In genomic region chr3:132722165-132723023, GRCh38 we compare ENCODE assay signal across 1 cellular context.
TF ChIP-seq lines count a peak whose summit lies in the region.

Gene NPHP3 (minus strand): TSS chr3:132722409. CDS start chr3:132722355, 54 bp downstream.

TF ChIP-seq in HepG2, 621 proteins besides CTCF, POLR2A, EP300 and RAD21 (continued from another document and continues in another):
- TF ChIP-seq, protein P1, sequence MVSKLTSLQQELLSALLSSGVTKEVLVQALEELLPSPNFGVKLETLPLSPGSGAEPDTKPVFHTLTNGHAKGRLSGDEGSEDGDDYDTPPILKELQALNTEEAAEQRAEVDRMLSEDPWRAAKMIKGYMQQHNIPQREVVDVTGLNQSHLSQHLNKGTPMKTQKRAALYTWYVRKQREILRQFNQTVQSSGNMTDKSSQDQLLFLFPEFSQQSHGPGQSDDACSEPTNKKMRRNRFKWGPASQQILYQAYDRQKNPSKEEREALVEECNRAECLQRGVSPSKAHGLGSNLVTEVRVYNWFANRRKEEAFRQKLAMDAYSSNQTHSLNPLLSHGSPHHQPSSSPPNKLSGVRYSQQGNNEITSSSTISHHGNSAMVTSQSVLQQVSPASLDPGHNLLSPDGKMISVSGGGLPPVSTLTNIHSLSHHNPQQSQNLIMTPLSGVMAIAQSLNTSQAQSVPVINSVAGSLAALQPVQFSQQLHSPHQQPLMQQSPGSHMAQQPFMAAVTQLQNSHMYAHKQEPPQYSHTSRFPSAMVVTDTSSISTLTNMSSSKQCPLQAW (CRISPR knock-in tag; IDR thresholded peaks at IDR 0.05), result peak; percentile 43; the same call in 1 of the 2 replicates
- TF ChIP-seq POGZ (CRISPR knock-in tag; IDR thresholded peaks at IDR 0.05) (peak; percentile 48; the same call in 1 of the 2 replicates), NRL (CRISPR knock-in tag; IDR thresholded peaks at IDR 0.05; ENCODE audit: borderline replicate concordance) (no peak), DRAP1 (CRISPR knock-in tag; IDR thresholded peaks at IDR 0.05) (peak; percentile 44; the same call in 1 of the 2 replicates), ZMYM4 (CRISPR knock-in tag; IDR thresholded peaks at IDR 0.05) (peak; percentile 62), MTA3 (CRISPR knock-in tag; IDR thresholded peaks at IDR 0.05) (no peak), SNAPC4 (CRISPR knock-in tag; IDR thresholded peaks at IDR 0.05) (no peak), TFDP1 (CRISPR knock-in tag; IDR thresholded peaks at IDR 0.05; ENCODE audit: borderline replicate concordance) (peak; percentile 15; the same call in 1 of the 2 replicates), MBD4 (IDR thresholded peaks at IDR 0.05; ENCODE audit: borderline replicate concordance, low read length) (no peak), JARID2 (CRISPR knock-in tag; IDR thresholded peaks at IDR 0.05; ENCODE audit: insufficient replicate concordance) (peak; percentile 72), ZSCAN29 (CRISPR knock-in tag; conservative IDR thresholded peaks at IDR 0.05) (0 out of 2 replicates have a peak, but pooled peaks have one; percentile 45), ZFY (CRISPR knock-in tag; IDR thresholded peaks at IDR 0.05) (peak; percentile 92), ZNF841 (CRISPR knock-in tag; IDR thresholded peaks at IDR 0.05; ENCODE audit: borderline replicate concordance) (peak; percentile 78; the same call in 1 of the 2 replicates), CREM (IDR thresholded peaks at IDR 0.05) (no peak), CREM (CRISPR knock-in tag; IDR thresholded peaks at IDR 0.05) (no peak), MZF1 (CRISPR knock-in tag; IDR thresholded peaks at IDR 0.05; ENCODE audit: borderline replicate concordance) (no peak), HOXA9 (CRISPR knock-in tag; IDR thresholded peaks at IDR 0.05; ENCODE audit: borderline replicate concordance) (peak; percentile 66; the same call in 1 of the 2 replicates), NFE2 (CRISPR knock-in tag; IDR thresholded peaks at IDR 0.05) (no peak), MAZ (IDR thresholded peaks at IDR 0.05; ENCODE audit: borderline replicate concordance, low read depth, low read length) (no peak), MAZ (CRISPR knock-in tag; IDR thresholded peaks at IDR 0.05; ENCODE audit: low read depth) (peak; percentile 70; the same call in 1 of the 2 replicates), SP1 (IDR thresholded peaks at IDR 0.05) (no peak), SP1 (CRISPR knock-in tag; IDR thresholded peaks at IDR 0.05) (peak; percentile 63), TOPORS (CRISPR knock-in tag; IDR thresholded peaks at IDR 0.05) (0 out of 2 replicates have a peak, but pooled peaks have one; percentile 72), ZSCAN21 (CRISPR knock-in tag; IDR thresholded peaks at IDR 0.05; ENCODE audit: borderline replicate concordance) (peak; percentile 79), SAFB2 (CRISPR knock-in tag; IDR thresholded peaks at IDR 0.05; ENCODE audit: borderline replicate concordance, low read depth) (0 out of 2 replicates have a peak, but pooled peaks have one; percentile 48), SAP130 (CRISPR knock-in tag; IDR thresholded peaks at IDR 0.05; ENCODE audit: low read depth) (peak; percentile 50; the same call in 1 of the 2 replicates), ZMYM3 (CRISPR knock-in tag; IDR thresholded peaks at IDR 0.05) (0 out of 2 replicates have a peak, but pooled peaks have one; percentile 30), ZNF276 (CRISPR knock-in tag; IDR thresholded peaks at IDR 0.05; ENCODE audit: low read depth) (peak; percentile 89; the same call in 1 of the 2 replicates), ZNF879 (CRISPR knock-in tag; IDR thresholded peaks at IDR 0.05) (no peak), RBFOX2 (IDR thresholded peaks at IDR 0.05; ENCODE audit: low read depth, low read length) (peak; percentile 88), THAP11 (CRISPR knock-in tag; IDR thresholded peaks at IDR 0.05) (0 out of 2 replicates have a peak, but pooled peaks have one; percentile 41), CHD4 (IDR thresholded peaks at IDR 0.05; ENCODE audit: borderline replicate concordance, low read length) (no peak), ZNF296 (CRISPR knock-in tag; conservative IDR thresholded peaks at IDR 0.05) (no peak), ZNF264 (CRISPR knock-in tag; IDR thresholded peaks at IDR 0.05) (0 out of 2 replicates have a peak, but pooled peaks have one; percentile 5), POLR2G (IDR thresholded peaks at IDR 0.05; ENCODE audit: low read depth, low read length) (peak; percentile 63), ATAD3A (CRISPR knock-in tag; IDR thresholded peaks at IDR 0.05) (no peak)
- TF ChIP-seq, protein P2, sequence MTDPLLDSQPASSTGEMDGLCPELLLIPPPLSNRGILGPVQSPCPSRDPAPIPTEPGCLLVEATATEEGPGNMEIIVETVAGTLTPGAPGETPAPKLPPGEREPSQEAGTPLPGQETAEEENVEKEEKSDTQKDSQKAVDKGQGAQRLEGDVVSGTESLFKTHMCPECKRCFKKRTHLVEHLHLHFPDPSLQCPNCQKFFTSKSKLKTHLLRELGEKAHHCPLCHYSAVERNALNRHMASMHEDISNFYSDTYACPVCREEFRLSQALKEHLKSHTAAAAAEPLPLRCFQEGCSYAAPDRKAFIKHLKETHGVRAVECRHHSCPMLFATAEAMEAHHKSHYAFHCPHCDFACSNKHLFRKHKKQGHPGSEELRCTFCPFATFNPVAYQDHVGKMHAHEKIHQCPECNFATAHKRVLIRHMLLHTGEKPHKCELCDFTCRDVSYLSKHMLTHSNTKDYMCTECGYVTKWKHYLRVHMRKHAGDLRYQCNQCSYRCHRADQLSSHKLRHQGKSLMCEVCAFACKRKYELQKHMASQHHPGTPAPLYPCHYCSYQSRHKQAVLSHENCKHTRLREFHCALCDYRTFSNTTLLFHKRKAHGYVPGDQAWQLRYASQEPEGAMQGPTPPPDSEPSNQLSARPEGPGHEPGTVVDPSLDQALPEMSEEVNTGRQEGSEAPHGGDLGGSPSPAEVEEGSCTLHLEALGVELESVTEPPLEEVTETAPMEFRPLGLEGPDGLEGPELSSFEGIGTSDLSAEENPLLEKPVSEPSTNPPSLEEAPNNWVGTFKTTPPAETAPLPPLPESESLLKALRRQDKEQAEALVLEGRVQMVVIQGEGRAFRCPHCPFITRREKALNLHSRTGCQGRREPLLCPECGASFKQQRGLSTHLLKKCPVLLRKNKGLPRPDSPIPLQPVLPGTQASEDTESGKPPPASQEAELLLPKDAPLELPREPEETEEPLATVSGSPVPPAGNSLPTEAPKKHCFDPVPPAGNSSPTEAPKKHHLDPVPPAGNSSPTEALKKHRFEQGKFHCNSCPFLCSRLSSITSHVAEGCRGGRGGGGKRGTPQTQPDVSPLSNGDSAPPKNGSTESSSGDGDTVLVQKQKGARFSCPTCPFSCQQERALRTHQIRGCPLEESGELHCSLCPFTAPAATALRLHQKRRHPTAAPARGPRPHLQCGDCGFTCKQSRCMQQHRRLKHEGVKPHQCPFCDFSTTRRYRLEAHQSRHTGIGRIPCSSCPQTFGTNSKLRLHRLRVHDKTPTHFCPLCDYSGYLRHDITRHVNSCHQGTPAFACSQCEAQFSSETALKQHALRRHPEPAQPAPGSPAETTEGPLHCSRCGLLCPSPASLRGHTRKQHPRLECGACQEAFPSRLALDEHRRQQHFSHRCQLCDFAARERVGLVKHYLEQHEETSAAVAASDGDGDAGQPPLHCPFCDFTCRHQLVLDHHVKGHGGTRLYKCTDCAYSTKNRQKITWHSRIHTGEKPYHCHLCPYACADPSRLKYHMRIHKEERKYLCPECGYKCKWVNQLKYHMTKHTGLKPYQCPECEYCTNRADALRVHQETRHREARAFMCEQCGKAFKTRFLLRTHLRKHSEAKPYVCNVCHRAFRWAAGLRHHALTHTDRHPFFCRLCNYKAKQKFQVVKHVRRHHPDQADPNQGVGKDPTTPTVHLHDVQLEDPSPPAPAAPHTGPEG (CRISPR knock-in tag; IDR thresholded peaks at IDR 0.05), result 0 out of 2 replicates have a peak, but pooled peaks have one; percentile 82
- TF ChIP-seq, protein P3, sequence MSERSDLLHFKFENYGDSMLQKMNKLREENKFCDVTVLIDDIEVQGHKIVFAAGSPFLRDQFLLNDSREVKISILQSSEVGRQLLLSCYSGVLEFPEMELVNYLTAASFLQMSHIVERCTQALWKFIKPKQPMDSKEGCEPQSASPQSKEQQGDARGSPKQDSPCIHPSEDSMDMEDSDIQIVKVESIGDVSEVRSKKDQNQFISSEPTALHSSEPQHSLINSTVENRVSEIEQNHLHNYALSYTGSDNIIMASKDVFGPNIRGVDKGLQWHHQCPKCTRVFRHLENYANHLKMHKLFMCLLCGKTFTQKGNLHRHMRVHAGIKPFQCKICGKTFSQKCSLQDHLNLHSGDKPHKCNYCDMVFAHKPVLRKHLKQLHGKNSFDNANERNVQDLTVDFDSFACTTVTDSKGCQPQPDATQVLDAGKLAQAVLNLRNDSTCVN (CRISPR knock-in tag; IDR thresholded peaks at IDR 0.05; ENCODE audit: borderline replicate concordance), result no peak
- TF ChIP-seq, protein P4, sequence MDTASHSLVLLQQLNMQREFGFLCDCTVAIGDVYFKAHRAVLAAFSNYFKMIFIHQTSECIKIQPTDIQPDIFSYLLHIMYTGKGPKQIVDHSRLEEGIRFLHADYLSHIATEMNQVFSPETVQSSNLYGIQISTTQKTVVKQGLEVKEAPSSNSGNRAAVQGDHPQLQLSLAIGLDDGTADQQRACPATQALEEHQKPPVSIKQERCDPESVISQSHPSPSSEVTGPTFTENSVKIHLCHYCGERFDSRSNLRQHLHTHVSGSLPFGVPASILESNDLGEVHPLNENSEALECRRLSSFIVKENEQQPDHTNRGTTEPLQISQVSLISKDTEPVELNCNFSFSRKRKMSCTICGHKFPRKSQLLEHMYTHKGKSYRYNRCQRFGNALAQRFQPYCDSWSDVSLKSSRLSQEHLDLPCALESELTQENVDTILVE (CRISPR knock-in tag; IDR thresholded peaks at IDR 0.05), result peak; percentile 97
- TF ChIP-seq, protein P5, sequence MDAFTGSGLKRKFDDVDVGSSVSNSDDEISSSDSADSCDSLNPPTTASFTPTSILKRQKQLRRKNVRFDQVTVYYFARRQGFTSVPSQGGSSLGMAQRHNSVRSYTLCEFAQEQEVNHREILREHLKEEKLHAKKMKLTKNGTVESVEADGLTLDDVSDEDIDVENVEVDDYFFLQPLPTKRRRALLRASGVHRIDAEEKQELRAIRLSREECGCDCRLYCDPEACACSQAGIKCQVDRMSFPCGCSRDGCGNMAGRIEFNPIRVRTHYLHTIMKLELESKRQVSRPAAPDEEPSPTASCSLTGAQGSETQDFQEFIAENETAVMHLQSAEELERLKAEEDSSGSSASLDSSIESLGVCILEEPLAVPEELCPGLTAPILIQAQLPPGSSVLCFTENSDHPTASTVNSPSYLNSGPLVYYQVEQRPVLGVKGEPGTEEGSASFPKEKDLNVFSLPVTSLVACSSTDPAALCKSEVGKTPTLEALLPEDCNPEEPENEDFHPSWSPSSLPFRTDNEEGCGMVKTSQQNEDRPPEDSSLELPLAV (CRISPR knock-in tag; conservative IDR thresholded peaks at IDR 0.05; ENCODE audit: low read depth), result peak; percentile 71; the same call in 1 of the 2 replicates
